Comparison of ENCODE assay signal across 15 cellular contexts in genomic region chr2:47080888-47081301, GRCh38.
DNase-seq lines count a peak whose midpoint lies in the region; ATAC-seq, FAIRE-seq and TF ChIP-seq lines count a peak whose summit lies in the region.
"Had no signal": no experiment of that assay in that cellular context is flagged by ENCODE, and none has a peak within 500 bp of the region (broad histone marks: within the 10 kb centered on the region; RNA-seq: fewer than 3 reads in every experiment).

No MANE protein-coding gene starts in this region.

- no peak overlapping the region for H3K27ac Mint-ChIP-seq in central memory CD8-positive, alpha-beta T cell (ENCODE audit: low read depth)
- no peak overlapping the region for H3K27ac Mint-ChIP-seq in mesothelial cell of epicardium

- H3K27ac ChIP-seq in HepG2 (ENCODE audit: extremely low read length, insufficient read depth, low read length): peak overlapping the region; percentile 31
- no peak overlapping the region for H3K27ac ChIP-seq in right lobe of liver
- H3K27ac ChIP-seq in A673 (ENCODE audit: low read depth, low read length, poor library complexity, severe bottlenecking): no peak overlapping the region

- POLR2A ChIA-PET in HepG2 (lab: Yijun Ruan, JAX): interaction anchor here (1.3 to 5.3 kb wide), 3 partner anchors 13 to 54 kb away, joined by 5 to 134 read pairs (median 22); no protein-coding TSS in a partner anchor
- POLR2A ChIA-PET in A673 (lab: Charles Lee; ENCODE audit: low non-redundant PET): no interaction called here

- 0 out of 2 replicates have a peak overlapping the region, but pooled peaks have one; percentile 3 for H3K9ac ChIP-seq in HepG2 (ENCODE audit: insufficient read depth, low read depth, low read length)

- in situ Hi-C loops in HepG2 (cut with HindIII; ENCODE audit: extremely low pct_ligation_motif_present, low pct_unique_long_range_greater_than_20kb): no loop called here

- DNase-seq in HepG2 (ENCODE audit: low spot score) (no peak), right lobe of liver (no peak), posterior vena cava (ENCODE audit: low spot score) (peak; percentile 79), DMS53 (lab: John Stamatoyannopoulos, UW) (no peak), NOMO-1 treated with dmso at 0.1 percent for 144 hours (lab: John Stamatoyannopoulos, UW; ENCODE audit: unreplicated experiment) (no peak), mesothelial cell of epicardium (ENCODE audit: low spot score in 2 of 2, unreplicated experiment in 2 of 2) (no peak), A673 (ENCODE audit: low spot score) (no peak)
- DNase-seq in central memory CD8-positive, alpha-beta T cell (ENCODE audit: low spot score in 2 of 2): no peak
- DNase-seq: 8988T, DMS153, NCI-H187 treated with DMSO at 0.1 percent for 48 hours, NCI-H446 treated with DMSO at 0.1 percent for 48 hours, NCI-H748 treated with DMSO at 0.1 percent for 48 hours had no signal

- peak overlapping the region; percentile 26 for H3K4me3 Mint-ChIP-seq in central memory CD8-positive, alpha-beta T cell
- H3K4me3 Mint-ChIP-seq in mesothelial cell of epicardium: no peak overlapping the region

- H3K79me2 ChIP-seq in HepG2 (ENCODE audit: insufficient read depth, low read length): peaks cover 12% of the 10 kb centered on the region

- H3K4me2 ChIP-seq in HepG2 (ENCODE audit: low read depth, low read length): peak overlapping the region; percentile 9; the same call in 1 of the 2 replicates

- H3K4me1 Mint-ChIP-seq in central memory CD8-positive, alpha-beta T cell: no peaks in the 10 kb centered on the region
- H3K4me1 Mint-ChIP-seq in mesothelial cell of epicardium: peaks cover 29% of the 10 kb centered on the region

- no peak for TF ChIP-seq EP300 in HepG2 (IDR thresholded peaks at IDR 0.05; ENCODE audit: low read depth in 2 of 2, low read length in 2 of 2)
- no peak for TF ChIP-seq EP300 in HepG2 (CRISPR knock-in tag; IDR thresholded peaks at IDR 0.05; ENCODE audit: borderline replicate concordance)

- H3K4me3 ChIP-seq in HepG2 (replicated peaks in 1 of 3; ENCODE audit: insufficient read depth in 1 of 3, low read depth in 2 of 3, low read length in 3 of 3) (no peak overlapping the region), right lobe of liver (no peak overlapping the region), A673 (ENCODE audit: low read depth, low read length, poor library complexity, severe bottlenecking) (no peak overlapping the region)
- H3K4me3 ChIP-seq: BLaER1 had no signal

- H3K4me1 ChIP-seq in HepG2 (ENCODE audit: insufficient read depth, low read length) (peaks cover 57% of the 10 kb centered on the region), right lobe of liver (peaks cover 0 to 34% (median 11%) of the 10 kb centered on the region in 4 donors), A673 (ENCODE audit: insufficient read depth, low read length, poor library complexity, severe bottlenecking) (no peaks in the 10 kb centered on the region)

- no peaks in the 10 kb centered on the region for H3K27me3 Mint-ChIP-seq in central memory CD8-positive, alpha-beta T cell
- H3K27me3 Mint-ChIP-seq in mesothelial cell of epicardium (ENCODE audit: low read depth): no peaks in the 10 kb centered on the region

- H2AFZ ChIP-seq in HepG2 (ENCODE audit: low read length): no peak overlapping the region

- TF ChIP-seq CTCF in HepG2 (CRISPR knock-in tag; IDR thresholded peaks at IDR 0.05) (no peak), right lobe of liver (IDR thresholded peaks at IDR 0.05) (no peak), mesothelial cell of epicardium (IDR thresholded peaks at IDR 0.05; ENCODE audit: unreplicated experiment) (no peak), A673 (conservative IDR thresholded peaks at IDR 0.05; ENCODE audit: low read depth, low read length) (no peak)

- no peak for ATAC-seq in HepG2
- no peak for ATAC-seq in right lobe of liver
- no peak for ATAC-seq in central memory CD8-positive, alpha-beta T cell (replicated peaks; ENCODE audit: extremely low read depth, poor library complexity, severe bottlenecking)

- no peaks in the 10 kb centered on the region for H3K9me3 Mint-ChIP-seq in central memory CD8-positive, alpha-beta T cell
- H3K9me3 Mint-ChIP-seq in mesothelial cell of epicardium: no peaks in the 10 kb centered on the region

- no peaks in the 10 kb centered on the region for H3K36me3 ChIP-seq in HepG2 (replicated peaks in 1 of 2; ENCODE audit: control insufficient read depth in 1 of 2, insufficient read depth in 2 of 2, low read length in 2 of 2)
- H3K36me3 ChIP-seq in right lobe of liver: no peaks in the 10 kb centered on the region
- no peaks in the 10 kb centered on the region for H3K36me3 ChIP-seq in A673 (ENCODE audit: insufficient read depth, low read length, poor library complexity, severe bottlenecking)

- H3K9me3 ChIP-seq in HepG2 (ENCODE audit: low read length): no peaks in the 10 kb centered on the region
- H3K9me3 ChIP-seq in right lobe of liver: no peaks in the 10 kb centered on the region
- no peaks in the 10 kb centered on the region for H3K9me3 ChIP-seq in A673 (ENCODE audit: low read depth, low read length, poor library complexity, severe bottlenecking)
- H3K9me3 ChIP-seq: BLaER1 had no signal

- peaks cover 9% of the 10 kb centered on the region for H3K36me3 Mint-ChIP-seq in central memory CD8-positive, alpha-beta T cell (ENCODE audit: insufficient read depth)
- H3K36me3 Mint-ChIP-seq in mesothelial cell of epicardium: no peaks in the 10 kb centered on the region

- H3K27me3 ChIP-seq in HepG2 (ENCODE audit: control insufficient read depth in 1 of 2, insufficient read depth in 2 of 2, low read length in 2 of 2) (no peaks in the 10 kb centered on the region), right lobe of liver (no peaks in the 10 kb centered on the region), A673 (replicated peaks; ENCODE audit: insufficient read depth, low read depth, low read length, poor library complexity) (no peaks in the 10 kb centered on the region)
- H3K27me3 ChIP-seq: BLaER1 had no signal

- intact Hi-C loops in HepG2 (cut with micrococcal nuclease; ENCODE audit: unreplicated experiment) (no loop called here), right lobe of liver (cut with DNase I) (no loop called here), posterior vena cava (cut with DNase I) (no loop called here), A673 (cut with micrococcal nuclease; ENCODE audit: unreplicated experiment) (no loop called here)

- no peak for TF ChIP-seq RAD21 in HepG2 (CRISPR knock-in tag; IDR thresholded peaks at IDR 0.05)

- TF ChIP-seq POLR2A in HepG2 (IDR thresholded peaks at IDR 0.05; ENCODE audit: insufficient read depth in 1 of 2, low read depth in 2 of 2, low read length in 2 of 2): no peak
- TF ChIP-seq POLR2A in right lobe of liver (IDR thresholded peaks at IDR 0.05): no peak

- 94% methylated on average over 7 of the region's 7 CpGs for WGBS in HepG2 (ENCODE audit: low lambda C conversion rate)
- 100% methylated on average over 1 of the region's 7 CpGs for WGBS in right lobe of liver (ENCODE audit: insufficient coverage, low coverage, low lambda C conversion rate, missing lambda C conversion rate)

- BruUV-seq in HepG2 (replicated peaks; lab: Mats Ljungman, UMichigan) (no TSS peak), A673 (replicated peaks; lab: Mats Ljungman, UMichigan) (no TSS peak)

- CTCF ChIA-PET in HepG2 (lab: Yijun Ruan, JAX; ENCODE audit: low intra/inter-chr PET ratio, low total read pairs) (no interaction called here), A673 (lab: Charles Lee) (no interaction called here)

- FAIRE-seq in HepG2 (lab: Jason Lieb, UNC): no peak
- FAIRE-seq: H54 had no signal

- H4K20me1 ChIP-seq in HepG2 (ENCODE audit: insufficient read depth, low read length): no peaks in the 10 kb centered on the region

TF ChIP-seq in HepG2, 621 proteins besides CTCF, POLR2A, EP300 and RAD21 (continues in another document):
- no peak for TF ChIP-seq MTA1 (CRISPR knock-in tag; IDR thresholded peaks at IDR 0.05; ENCODE audit: borderline replicate concordance)
- TF ChIP-seq SALL2 (CRISPR knock-in tag; IDR thresholded peaks at IDR 0.05): no peak
- TF ChIP-seq, protein P1, sequence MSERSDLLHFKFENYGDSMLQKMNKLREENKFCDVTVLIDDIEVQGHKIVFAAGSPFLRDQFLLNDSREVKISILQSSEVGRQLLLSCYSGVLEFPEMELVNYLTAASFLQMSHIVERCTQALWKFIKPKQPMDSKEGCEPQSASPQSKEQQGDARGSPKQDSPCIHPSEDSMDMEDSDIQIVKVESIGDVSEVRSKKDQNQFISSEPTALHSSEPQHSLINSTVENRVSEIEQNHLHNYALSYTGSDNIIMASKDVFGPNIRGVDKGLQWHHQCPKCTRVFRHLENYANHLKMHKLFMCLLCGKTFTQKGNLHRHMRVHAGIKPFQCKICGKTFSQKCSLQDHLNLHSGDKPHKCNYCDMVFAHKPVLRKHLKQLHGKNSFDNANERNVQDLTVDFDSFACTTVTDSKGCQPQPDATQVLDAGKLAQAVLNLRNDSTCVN (CRISPR knock-in tag; IDR thresholded peaks at IDR 0.05; ENCODE audit: borderline replicate concordance): no peak
- TF ChIP-seq SRF (IDR thresholded peaks at IDR 0.05; ENCODE audit: low read depth, low read length): no peak
- TF ChIP-seq ZNF879 (CRISPR knock-in tag; IDR thresholded peaks at IDR 0.05): no peak
- TF ChIP-seq, protein P2, sequence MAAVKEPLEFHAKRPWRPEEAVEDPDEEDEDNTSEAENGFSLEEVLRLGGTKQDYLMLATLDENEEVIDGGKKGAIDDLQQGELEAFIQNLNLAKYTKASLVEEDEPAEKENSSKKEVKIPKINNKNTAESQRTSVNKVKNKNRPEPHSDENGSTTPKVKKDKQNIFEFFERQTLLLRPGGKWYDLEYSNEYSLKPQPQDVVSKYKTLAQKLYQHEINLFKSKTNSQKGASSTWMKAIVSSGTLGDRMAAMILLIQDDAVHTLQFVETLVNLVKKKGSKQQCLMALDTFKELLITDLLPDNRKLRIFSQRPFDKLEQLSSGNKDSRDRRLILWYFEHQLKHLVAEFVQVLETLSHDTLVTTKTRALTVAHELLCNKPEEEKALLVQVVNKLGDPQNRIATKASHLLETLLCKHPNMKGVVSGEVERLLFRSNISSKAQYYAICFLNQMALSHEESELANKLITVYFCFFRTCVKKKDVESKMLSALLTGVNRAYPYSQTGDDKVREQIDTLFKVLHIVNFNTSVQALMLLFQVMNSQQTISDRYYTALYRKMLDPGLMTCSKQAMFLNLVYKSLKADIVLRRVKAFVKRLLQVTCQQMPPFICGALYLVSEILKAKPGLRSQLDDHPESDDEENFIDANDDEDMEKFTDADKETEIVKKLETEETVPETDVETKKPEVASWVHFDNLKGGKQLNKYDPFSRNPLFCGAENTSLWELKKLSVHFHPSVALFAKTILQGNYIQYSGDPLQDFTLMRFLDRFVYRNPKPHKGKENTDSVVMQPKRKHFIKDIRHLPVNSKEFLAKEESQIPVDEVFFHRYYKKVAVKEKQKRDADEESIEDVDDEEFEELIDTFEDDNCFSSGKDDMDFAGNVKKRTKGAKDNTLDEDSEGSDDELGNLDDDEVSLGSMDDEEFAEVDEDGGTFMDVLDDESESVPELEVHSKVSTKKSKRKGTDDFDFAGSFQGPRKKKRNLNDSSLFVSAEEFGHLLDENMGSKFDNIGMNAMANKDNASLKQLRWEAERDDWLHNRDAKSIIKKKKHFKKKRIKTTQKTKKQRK (IDR thresholded peaks at IDR 0.05; ENCODE audit: low read length): no peak
- no peak for TF ChIP-seq NR3C1 (CRISPR knock-in tag; IDR thresholded peaks at IDR 0.05)
- TF ChIP-seq THAP11 (CRISPR knock-in tag; IDR thresholded peaks at IDR 0.05): no peak
- no peak for TF ChIP-seq NFE2L1 (CRISPR knock-in tag; IDR thresholded peaks at IDR 0.05; ENCODE audit: borderline replicate concordance)
